In genomic region chr22:24421428-24421931, GRCh38 we compare ENCODE assay signal across 8 cellular contexts. TPM values are rescaled to one million over a fixed set of nuclear protein-coding genes. Genes with fewer than 3 reads are reported as not detected.
A peak's percentile ranks its signal among the peaks of the same experiment; 100 is the strongest.
DNase-seq lines count a peak whose midpoint lies in the region; ATAC-seq, FAIRE-seq and TF ChIP-seq lines count a peak whose summit lies in the region.

No MANE protein-coding gene starts in this region.

- H3K4me1 Mint-ChIP-seq in CD4-positive, CD25-positive, alpha-beta regulatory T cell: peaks cover 0 to 29% (median 15%) of the 10 kb centered on the region in 4 donors
- H3K4me1 Mint-ChIP-seq in WTC11: peaks cover 22% of the 10 kb centered on the region

- peak overlapping the region; percentile 73 to 89 (median 83) for H3K27ac Mint-ChIP-seq in CD4-positive, CD25-positive, alpha-beta regulatory T cell
- H3K27ac Mint-ChIP-seq in WTC11: peak overlapping the region; percentile 72; the same call in 1 of the 2 replicates

- CTCF ChIA-PET in WTC11 (lab: Charles Lee): interaction anchor here (0.6 to 14.0 kb wide), 60 partner anchors 8 to 351 kb away, joined by 3 to 271 read pairs (median 5); partner anchors contain the start of genes GGT1, GUCD1 and SPECC1L

- no peaks in the 10 kb centered on the region for H3K27me3 ChIP-seq in CD4-positive, CD25-positive, alpha-beta regulatory T cell (ENCODE audit: control insufficient read depth, insufficient read depth, low read length)
- H3K27me3 ChIP-seq in hepatocyte: peaks cover 24% of the 10 kb centered on the region

- H3K4me3 Mint-ChIP-seq in CD4-positive, CD25-positive, alpha-beta regulatory T cell: peak overlapping the region; percentile 66 to 78 (median 68)
- H3K4me3 Mint-ChIP-seq in WTC11: no peak overlapping the region

- POLR2A ChIA-PET in WTC11 (lab: Charles Lee): interaction anchor here (1.0 to 1.4 kb wide), 2 partner anchors 24 to 100 kb away, joined by 4 to 5 read pairs; no protein-coding TSS in a partner anchor

- no peak overlapping the region for H2AFZ ChIP-seq in hepatocyte

- no peaks in the 10 kb centered on the region for H3K9me2 ChIP-seq in hepatocyte (replicated peaks; ENCODE audit: insufficient read depth)

- H3K9me3 ChIP-seq in CD4-positive, CD25-positive, alpha-beta regulatory T cell (ENCODE audit: control insufficient read depth in 2 of 2, low read length in 2 of 2): no peaks in the 10 kb centered on the region
- no peaks in the 10 kb centered on the region for H3K9me3 ChIP-seq in hepatocyte (ENCODE audit: low read depth)

- H3K79me2 ChIP-seq in hepatocyte: no peaks in the 10 kb centered on the region

- DNase-seq in CD4-positive, CD25-positive, alpha-beta regulatory T cell: peak; percentile 16 to 62 (median 49)
- DNase-seq in GM19239 (ENCODE audit: insufficient read length, low spot score) (peak; percentile 59), WTC11 (ENCODE audit: low spot score) (peak; percentile 86), hepatocyte (ENCODE audit: low spot score) (peak; percentile 36), hepatic stellate cell (ENCODE audit: low spot score) (no peak), HK-2 (ENCODE audit: unreplicated experiment) (no peak), mucosa of gallbladder (ENCODE audit: low spot score) (no peak)

- no peak for FAIRE-seq in GM19239 (lab: Jason Lieb, UNC)

- no peaks in the 10 kb centered on the region for H3K36me3 Mint-ChIP-seq in CD4-positive, CD25-positive, alpha-beta regulatory T cell
- no peaks in the 10 kb centered on the region for H3K36me3 Mint-ChIP-seq in WTC11

- no peak overlapping the region for H3K4me3 ChIP-seq in CD4-positive, CD25-positive, alpha-beta regulatory T cell (ENCODE audit: low read depth, low read length)
- no peak overlapping the region for H3K4me3 ChIP-seq in hepatocyte

- H4K20me1 ChIP-seq in hepatocyte (ENCODE audit: insufficient read depth, poor library complexity, severe bottlenecking): no peaks in the 10 kb centered on the region

- H3K27ac ChIP-seq in CD4-positive, CD25-positive, alpha-beta regulatory T cell (ENCODE audit: insufficient read depth, low read length, poor library complexity, severe bottlenecking): no peak overlapping the region
- no peak overlapping the region for H3K27ac ChIP-seq in hepatocyte

- H3K9me3 Mint-ChIP-seq in CD4-positive, CD25-positive, alpha-beta regulatory T cell: peaks cover 0 to 2% (median 0%) of the 10 kb centered on the region in 7 donors
- no peaks in the 10 kb centered on the region for H3K9me3 Mint-ChIP-seq in WTC11

- peak; percentile 33; the same call in 1 of the 2 replicates for TF ChIP-seq CTCF in WTC11 (IDR thresholded peaks at IDR 0.05)
- peak; percentile 44 for TF ChIP-seq CTCF in hepatocyte (IDR thresholded peaks at IDR 0.05; ENCODE audit: poor library complexity)

- 47% methylated on average over 9 of the region's 9 CpGs for WGBS in hepatocyte (ENCODE audit: low lambda C conversion rate, missing lambda C conversion rate)

- H3K4me1 ChIP-seq in CD4-positive, CD25-positive, alpha-beta regulatory T cell (ENCODE audit: control insufficient read depth, insufficient read depth, low read length, poor library complexity, severe bottlenecking): peaks cover 36% of the 10 kb centered on the region
- H3K4me1 ChIP-seq in hepatocyte (ENCODE audit: insufficient read depth): peaks cover 8% of the 10 kb centered on the region

- H3K4me2 ChIP-seq in hepatocyte: no peak overlapping the region

- peaks cover 5% of the 10 kb centered on the region for H3K27me3 Mint-ChIP-seq in CD4-positive, CD25-positive, alpha-beta regulatory T cell
- H3K27me3 Mint-ChIP-seq in WTC11 (ENCODE audit: low read depth): peaks cover 19% of the 10 kb centered on the region

- ATAC-seq in CD4-positive, CD25-positive, alpha-beta regulatory T cell (ENCODE audit: low read depth in 2 of 2): peak; percentile 48 to 50
- peak; percentile 70 for ATAC-seq in WTC11
- ATAC-seq in GM19463 (IDR thresholded peaks at IDR 0.05; ENCODE audit: unreplicated experiment): no peak

- H3K36me3 ChIP-seq in CD4-positive, CD25-positive, alpha-beta regulatory T cell (ENCODE audit: control insufficient read depth, insufficient read depth, low read length): no peaks in the 10 kb centered on the region
- no peaks in the 10 kb centered on the region for H3K36me3 ChIP-seq in hepatocyte (replicated peaks; ENCODE audit: insufficient read depth, low read depth)

TF ChIP-seq in WTC11, 78 proteins besides CTCF, POLR2A, EP300 and RAD21 (continues in another document):
- no peak for TF ChIP-seq ZNF138 (CRISPR knock-in tag; conservative IDR thresholded peaks at IDR 0.05)
- no peak for TF ChIP-seq ERG (CRISPR knock-in tag; IDR thresholded peaks at IDR 0.05)
- no peak for TF ChIP-seq ATF6 (CRISPR knock-in tag; IDR thresholded peaks at IDR 0.05)
- no peak for TF ChIP-seq RELA (CRISPR knock-in tag; IDR thresholded peaks at IDR 0.05; ENCODE audit: borderline replicate concordance)
- no peak for TF ChIP-seq SOX15 (CRISPR knock-in tag; IDR thresholded peaks at IDR 0.05)
- TF ChIP-seq, protein P1, sequence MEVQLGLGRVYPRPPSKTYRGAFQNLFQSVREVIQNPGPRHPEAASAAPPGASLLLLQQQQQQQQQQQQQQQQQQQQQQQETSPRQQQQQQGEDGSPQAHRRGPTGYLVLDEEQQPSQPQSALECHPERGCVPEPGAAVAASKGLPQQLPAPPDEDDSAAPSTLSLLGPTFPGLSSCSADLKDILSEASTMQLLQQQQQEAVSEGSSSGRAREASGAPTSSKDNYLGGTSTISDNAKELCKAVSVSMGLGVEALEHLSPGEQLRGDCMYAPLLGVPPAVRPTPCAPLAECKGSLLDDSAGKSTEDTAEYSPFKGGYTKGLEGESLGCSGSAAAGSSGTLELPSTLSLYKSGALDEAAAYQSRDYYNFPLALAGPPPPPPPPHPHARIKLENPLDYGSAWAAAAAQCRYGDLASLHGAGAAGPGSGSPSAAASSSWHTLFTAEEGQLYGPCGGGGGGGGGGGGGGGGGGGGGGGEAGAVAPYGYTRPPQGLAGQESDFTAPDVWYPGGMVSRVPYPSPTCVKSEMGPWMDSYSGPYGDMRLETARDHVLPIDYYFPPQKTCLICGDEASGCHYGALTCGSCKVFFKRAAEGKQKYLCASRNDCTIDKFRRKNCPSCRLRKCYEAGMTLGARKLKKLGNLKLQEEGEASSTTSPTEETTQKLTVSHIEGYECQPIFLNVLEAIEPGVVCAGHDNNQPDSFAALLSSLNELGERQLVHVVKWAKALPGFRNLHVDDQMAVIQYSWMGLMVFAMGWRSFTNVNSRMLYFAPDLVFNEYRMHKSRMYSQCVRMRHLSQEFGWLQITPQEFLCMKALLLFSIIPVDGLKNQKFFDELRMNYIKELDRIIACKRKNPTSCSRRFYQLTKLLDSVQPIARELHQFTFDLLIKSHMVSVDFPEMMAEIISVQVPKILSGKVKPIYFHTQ (CRISPR knock-in tag; IDR thresholded peaks at IDR 0.05): no peak

RNA-seq across cellular contexts. Expression of gene ADORA2A, which starts 5.9 kb away (rescaled TPM):
- total RNA-seq in CD4-positive, CD25-positive, alpha-beta regulatory T cell: 31.2 TPM
- polyA plus RNA-seq in CD4-positive, CD25-positive, alpha-beta regulatory T cell: 100 to 1,000 TPM in 1 of 4 donors, 10 to 100 TPM in 3; 88.4 to 101 (median 94.5) TPM
- 7.0 to 8.1 TPM (median 7.6 TPM) in 3 replicates for total RNA-seq in WTC11 (2021)
- total RNA-seq in hepatocyte: 1.2 and 2.0 TPM in 2 replicates
- polyA plus RNA-seq in hepatocyte: 3.3 and 4.0 TPM in 2 replicates
- total RNA-seq in mucosa of gallbladder: 4.1 TPM

Comparison
In these comparisons a context has a peak if more than half of its experiments do, and no peak if none do; other contexts are left out.
1. DNase-seq: peak in CD4-positive, CD25-positive, alpha-beta regulatory T cell (3 of 3), GM19239 (single experiment), WTC11 (single experiment) and hepatocyte (single experiment); none in hepatic stellate cell (single experiment), HK-2 (single experiment) and mucosa of gallbladder (single experiment).